In genomic region chr6:7052441-7052936, GRCh38 we compare ENCODE assay signal across 8 cellular contexts. TPM values are rescaled to one million over a fixed set of nuclear protein-coding genes. Genes with fewer than 3 reads are reported as not detected.
DNase-seq lines count a peak whose midpoint lies in the region; ATAC-seq and TF ChIP-seq lines count a peak whose summit lies in the region.

No MANE protein-coding gene starts in this region.

- no peaks in the 10 kb centered on the region for H3K36me3 ChIP-seq in breast epithelium

- DNase-seq in NCI-H748 (lab: John Stamatoyannopoulos, UW; ENCODE audit: unreplicated experiment) (peak; percentile 58), NCI-H748 treated with DMSO at 0.1 percent for 48 hours (lab: John Stamatoyannopoulos, UW) (no peak), NCI-H69 (lab: John Stamatoyannopoulos, UW) (peak; percentile 85), breast epithelium (ENCODE audit: low spot score in 2 of 2) (no peak), iPS-NIHi7 (ENCODE audit: extremely low spot score) (peak; percentile 46), sciatic nerve (ENCODE audit: low spot score) (peak; percentile 61)

- intact Hi-C loops in breast epithelium (cut with DNase I; ENCODE audit: low total_unique reads) (no loop called here), sciatic nerve (cut with DNase I) (no loop called here)

- peak overlapping the region; percentile 83 to 86 for H3K27ac ChIP-seq in breast epithelium

- no peaks in the 10 kb centered on the region for H3K9me3 ChIP-seq in breast epithelium

- TF ChIP-seq CTCF in breast epithelium (IDR thresholded peaks at IDR 0.05) = no peak

- no peak for TF ChIP-seq POLR2A in breast epithelium (IDR thresholded peaks at IDR 0.05)

- no peaks in the 10 kb centered on the region for H3K4me1 ChIP-seq in breast epithelium

- H3K4me3 ChIP-seq in breast epithelium = peak overlapping the region; percentile 46 to 74 (median 66)

- no peaks in the 10 kb centered on the region for H3K27me3 ChIP-seq in breast epithelium

- ATAC-seq in sciatic nerve = peak; percentile 76
- no peak for ATAC-seq in GM21717 (IDR thresholded peaks at IDR 0.05; ENCODE audit: unreplicated experiment)
- ATAC-seq in GM18873 (IDR thresholded peaks at IDR 0.05; ENCODE audit: low FRiP score, unreplicated experiment) = no peak

RNA-seq across cellular contexts. Expression of gene RREB1, which starts 55.3 kb away (rescaled TPM):
- total RNA-seq in breast epithelium (10 to 100 TPM; 36.0 to 39.8 (median 39.7) TPM), sciatic nerve (50.6 TPM)

Comparison
In these comparisons a context has a peak if more than half of its experiments do, and no peak if none do; other contexts are left out.
1. DNase-seq: peak in NCI-H748 (single experiment), NCI-H69 (single experiment), iPS-NIHi7 (single experiment) and sciatic nerve (single experiment); none in NCI-H748 treated with DMSO at 0.1 percent for 48 hours (single experiment) and breast epithelium (0 of 2).